ENCODE assay signal across 33 cellular contexts in the genomic region with DNA sequence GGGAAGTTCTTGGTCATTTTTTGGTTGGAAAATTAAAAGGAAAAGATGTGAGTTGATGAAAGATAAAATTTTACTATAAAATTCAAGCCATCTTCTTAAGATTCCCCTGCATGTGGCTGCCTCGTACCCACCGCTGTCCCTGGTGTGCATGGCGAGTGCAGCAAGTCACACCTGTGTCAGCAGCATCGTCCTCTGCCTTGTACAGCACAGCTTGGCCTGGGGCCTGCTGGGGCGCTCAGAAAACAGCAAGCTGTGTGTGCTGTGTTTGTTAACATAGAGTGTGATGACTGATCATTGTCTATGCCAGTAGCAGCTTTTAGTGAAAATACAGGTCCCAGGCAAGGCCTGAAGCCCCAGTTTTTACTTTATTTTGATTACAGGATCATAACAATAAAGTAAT.
"Had no signal": no experiment of that assay in that cellular context is flagged by ENCODE, and none has a peak within 500 bp of the region (broad histone marks: within the 10 kb centered on the region; RNA-seq: fewer than 3 reads in every experiment).

No MANE protein-coding gene starts in this region.

- FAIRE-seq: K562, RCC 7860 had no signal

- H3K27me3 Mint-ChIP-seq: activated CD4-positive, alpha-beta T cell treated with anti-CD3 and anti-CD28 coated beads, Interleukin-2, amount 10 ng/mL, durations not matched to agents 7 days and 5 days; activated naive CD8-positive, alpha-beta T cell treated with anti-CD3 and anti-CD28 coated beads for 36 hours; activated T-cell treated with anti-CD3 and anti-CD28 coated beads, Interleukin-2, amount 50 U/mL, for 24 hours; activated T-helper 17 cell treated with anti-CD3 and anti-CD28 coated beads, Interleukin-2, amount 50 U/mL, for 72 hours; central memory CD8-positive, alpha-beta T cell; T-cell; T-helper 17 cell had no signal

- H3K27ac ChIP-seq: cardiac muscle cell, PC-9, RWPE1, VCaP had no signal

- H3K27me3 ChIP-seq: cardiac muscle cell had no signal

- ATAC-seq: activated CD8-positive, alpha-beta T cell treated with anti-CD3 and anti-CD28 coated beads, Interleukin-2, amount 10 ng/mL, durations not matched to agents 7 days and 5 days; activated T-helper 17 cell treated with anti-CD3 and anti-CD28 coated beads, Interleukin-2, amount 50 U/mL, for 72 hours; K562; Right ventricle myocardium inferior; SK-N-SH treated with all-trans-retinoic acid at 6 μM for 48 hours; T-cell; T-helper 17 cell had no signal

- H3K4me3 ChIP-seq: cardiac muscle cell, K562, PC-9 had no signal

- H3K27ac Mint-ChIP-seq: activated CD8-positive, alpha-beta T cell treated with anti-CD3 and anti-CD28 coated beads, Interleukin-2, amount 10 ng/mL, durations not matched to agents 7 days and 5 days; activated naive CD8-positive, alpha-beta T cell treated with anti-CD3 and anti-CD28 coated beads for 36 hours; activated T-cell treated with anti-CD3 and anti-CD28 coated beads, Interleukin-2, amount 50 U/mL, for 24 hours; T-cell; T-helper 17 cell had no signal

- H3K4me2 ChIP-seq: PC-9 had no signal

- DNase-seq: activated CD4-positive, alpha-beta T cell treated with anti-CD3 and anti-CD28 coated beads for 1 hour; activated CD4-positive, alpha-beta T cell treated with anti-CD3 and anti-CD28 coated beads, Interleukin-2, amount 10 ng/mL, durations not matched to agents 7 days and 5 days; activated CD4-positive, alpha-beta T cell treated with anti-CD3 and anti-CD28 coated beads, Interleukin-2, amount 50 U/mL, for 48 hours; activated CD4-positive, CD25-positive, alpha-beta regulatory T cell; activated CD8-positive, alpha-beta T cell treated with anti-CD3 and anti-CD28 coated beads, Interleukin-2, amount 10 ng/mL, durations not matched to agents 7 days and 5 days; activated effector memory CD4-positive, alpha-beta T cell treated with anti-CD3 and anti-CD28 coated beads, Interleukin-2, amount 50 U/mL, for 16 hours; activated naive CD4-positive, alpha-beta T cell; activated naive CD4-positive, alpha-beta T cell treated with anti-CD3 and anti-CD28 coated beads, Interleukin-2, amount 50 U/mL, for 16 hours; activated naive CD8-positive, alpha-beta T cell treated with anti-CD3 and anti-CD28 coated beads for 36 hours; activated T-cell treated with anti-CD3 and anti-CD28 coated beads, Interleukin-2, amount 50 U/mL, for 24 hours; amniotic stem cell; aorta; NCI-H1105; NCI-H1417 treated with DMSO at 0.1 percent for 48 hours; NCI-H187 treated with DMSO at 0.1 percent for 48 hours; NCI-H2081; NCI-H226; NCI-H446 treated with DMSO at 0.1 percent for 48 hours; NCI-H524; NCI-H69; PC-9; SIG-M5; T-cell; T-helper 17 cell had no signal

- H3K9me3 Mint-ChIP-seq: activated CD4-positive, alpha-beta T cell treated with anti-CD3 and anti-CD28 coated beads, Interleukin-2, amount 10 ng/mL, durations not matched to agents 7 days and 5 days; activated naive CD8-positive, alpha-beta T cell treated with anti-CD3 and anti-CD28 coated beads for 36 hours; activated T-cell treated with anti-CD3 and anti-CD28 coated beads, Interleukin-2, amount 50 U/mL, for 24 hours; activated T-helper 17 cell treated with anti-CD3 and anti-CD28 coated beads, Interleukin-2, amount 50 U/mL, for 72 hours; central memory CD8-positive, alpha-beta T cell; T-cell had no signal

- H2AFZ ChIP-seq: PC-9 had no signal

- H3K4me1 Mint-ChIP-seq: activated naive CD8-positive, alpha-beta T cell treated with anti-CD3 and anti-CD28 coated beads for 36 hours; activated T-helper 17 cell treated with anti-CD3 and anti-CD28 coated beads, Interleukin-2, amount 50 U/mL, for 72 hours had no signal

- H3K4me3 Mint-ChIP-seq: activated CD4-positive, alpha-beta T cell treated with anti-CD3 and anti-CD28 coated beads, Interleukin-2, amount 10 ng/mL, durations not matched to agents 7 days and 5 days; activated CD8-positive, alpha-beta T cell treated with anti-CD3 and anti-CD28 coated beads, Interleukin-2, amount 10 ng/mL, durations not matched to agents 7 days and 5 days; activated naive CD8-positive, alpha-beta T cell treated with anti-CD3 and anti-CD28 coated beads for 36 hours; activated T-cell treated with anti-CD3 and anti-CD28 coated beads, Interleukin-2, amount 50 U/mL, for 24 hours; activated T-helper 17 cell treated with anti-CD3 and anti-CD28 coated beads, Interleukin-2, amount 50 U/mL, for 72 hours; central memory CD8-positive, alpha-beta T cell; T-cell; T-helper 17 cell had no signal
